Comparison of ENCODE assay signal across 1 cellular context in the genomic region with DNA sequence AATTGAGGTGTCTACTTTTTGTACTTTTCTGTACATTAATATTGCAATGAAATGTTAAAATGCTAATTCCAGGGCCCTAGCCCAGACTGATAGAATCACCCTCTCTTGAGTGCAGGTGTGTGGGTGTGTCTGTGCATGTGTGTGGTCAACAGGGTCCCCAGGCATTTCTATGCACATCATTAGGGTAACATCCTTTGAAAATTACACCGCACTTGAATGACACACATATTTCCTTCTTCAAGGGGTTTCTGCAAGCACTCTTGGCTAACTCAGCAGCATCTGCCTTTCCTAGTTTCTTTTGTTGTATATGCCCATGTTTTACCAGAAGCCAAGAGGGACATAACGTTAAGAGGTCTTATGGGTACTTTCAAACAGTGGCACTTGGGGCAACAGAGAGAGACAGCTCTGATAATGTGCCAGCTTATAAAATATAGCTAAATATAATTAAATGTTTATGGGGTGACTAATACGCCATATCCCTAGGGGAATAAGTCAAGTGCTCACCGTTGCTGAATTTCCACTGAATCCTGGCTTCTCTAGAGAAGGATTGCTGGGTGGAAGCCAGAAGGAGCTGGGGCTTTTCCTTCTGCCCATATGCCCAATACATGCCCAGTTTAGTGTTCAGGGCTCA.
TF ChIP-seq lines count a peak whose summit lies in the region.

No MANE protein-coding gene starts in this region.

TF ChIP-seq in GM23338, 12 proteins besides CTCF, POLR2A, EP300 and RAD21 (continued from another document):
- TF ChIP-seq ZNF114 (CRISPR knock-in tag; IDR thresholded peaks at IDR 0.05) (no peak), NANOG (IDR thresholded peaks at IDR 0.05; ENCODE audit: borderline replicate concordance) (no peak), ZNF331 (CRISPR knock-in tag; IDR thresholded peaks at IDR 0.05; ENCODE audit: low read depth) (no peak), STAT1 (IDR thresholded peaks at IDR 0.05; ENCODE audit: unreplicated experiment) (no peak), POLR2AphosphoS5 (IDR thresholded peaks at IDR 0.05; ENCODE audit: low read depth) (no peak), EZH2 (IDR thresholded peaks at IDR 0.05; ENCODE audit: low read depth, unreplicated experiment) (no peak)
- TF ChIP-seq, protein P1, sequence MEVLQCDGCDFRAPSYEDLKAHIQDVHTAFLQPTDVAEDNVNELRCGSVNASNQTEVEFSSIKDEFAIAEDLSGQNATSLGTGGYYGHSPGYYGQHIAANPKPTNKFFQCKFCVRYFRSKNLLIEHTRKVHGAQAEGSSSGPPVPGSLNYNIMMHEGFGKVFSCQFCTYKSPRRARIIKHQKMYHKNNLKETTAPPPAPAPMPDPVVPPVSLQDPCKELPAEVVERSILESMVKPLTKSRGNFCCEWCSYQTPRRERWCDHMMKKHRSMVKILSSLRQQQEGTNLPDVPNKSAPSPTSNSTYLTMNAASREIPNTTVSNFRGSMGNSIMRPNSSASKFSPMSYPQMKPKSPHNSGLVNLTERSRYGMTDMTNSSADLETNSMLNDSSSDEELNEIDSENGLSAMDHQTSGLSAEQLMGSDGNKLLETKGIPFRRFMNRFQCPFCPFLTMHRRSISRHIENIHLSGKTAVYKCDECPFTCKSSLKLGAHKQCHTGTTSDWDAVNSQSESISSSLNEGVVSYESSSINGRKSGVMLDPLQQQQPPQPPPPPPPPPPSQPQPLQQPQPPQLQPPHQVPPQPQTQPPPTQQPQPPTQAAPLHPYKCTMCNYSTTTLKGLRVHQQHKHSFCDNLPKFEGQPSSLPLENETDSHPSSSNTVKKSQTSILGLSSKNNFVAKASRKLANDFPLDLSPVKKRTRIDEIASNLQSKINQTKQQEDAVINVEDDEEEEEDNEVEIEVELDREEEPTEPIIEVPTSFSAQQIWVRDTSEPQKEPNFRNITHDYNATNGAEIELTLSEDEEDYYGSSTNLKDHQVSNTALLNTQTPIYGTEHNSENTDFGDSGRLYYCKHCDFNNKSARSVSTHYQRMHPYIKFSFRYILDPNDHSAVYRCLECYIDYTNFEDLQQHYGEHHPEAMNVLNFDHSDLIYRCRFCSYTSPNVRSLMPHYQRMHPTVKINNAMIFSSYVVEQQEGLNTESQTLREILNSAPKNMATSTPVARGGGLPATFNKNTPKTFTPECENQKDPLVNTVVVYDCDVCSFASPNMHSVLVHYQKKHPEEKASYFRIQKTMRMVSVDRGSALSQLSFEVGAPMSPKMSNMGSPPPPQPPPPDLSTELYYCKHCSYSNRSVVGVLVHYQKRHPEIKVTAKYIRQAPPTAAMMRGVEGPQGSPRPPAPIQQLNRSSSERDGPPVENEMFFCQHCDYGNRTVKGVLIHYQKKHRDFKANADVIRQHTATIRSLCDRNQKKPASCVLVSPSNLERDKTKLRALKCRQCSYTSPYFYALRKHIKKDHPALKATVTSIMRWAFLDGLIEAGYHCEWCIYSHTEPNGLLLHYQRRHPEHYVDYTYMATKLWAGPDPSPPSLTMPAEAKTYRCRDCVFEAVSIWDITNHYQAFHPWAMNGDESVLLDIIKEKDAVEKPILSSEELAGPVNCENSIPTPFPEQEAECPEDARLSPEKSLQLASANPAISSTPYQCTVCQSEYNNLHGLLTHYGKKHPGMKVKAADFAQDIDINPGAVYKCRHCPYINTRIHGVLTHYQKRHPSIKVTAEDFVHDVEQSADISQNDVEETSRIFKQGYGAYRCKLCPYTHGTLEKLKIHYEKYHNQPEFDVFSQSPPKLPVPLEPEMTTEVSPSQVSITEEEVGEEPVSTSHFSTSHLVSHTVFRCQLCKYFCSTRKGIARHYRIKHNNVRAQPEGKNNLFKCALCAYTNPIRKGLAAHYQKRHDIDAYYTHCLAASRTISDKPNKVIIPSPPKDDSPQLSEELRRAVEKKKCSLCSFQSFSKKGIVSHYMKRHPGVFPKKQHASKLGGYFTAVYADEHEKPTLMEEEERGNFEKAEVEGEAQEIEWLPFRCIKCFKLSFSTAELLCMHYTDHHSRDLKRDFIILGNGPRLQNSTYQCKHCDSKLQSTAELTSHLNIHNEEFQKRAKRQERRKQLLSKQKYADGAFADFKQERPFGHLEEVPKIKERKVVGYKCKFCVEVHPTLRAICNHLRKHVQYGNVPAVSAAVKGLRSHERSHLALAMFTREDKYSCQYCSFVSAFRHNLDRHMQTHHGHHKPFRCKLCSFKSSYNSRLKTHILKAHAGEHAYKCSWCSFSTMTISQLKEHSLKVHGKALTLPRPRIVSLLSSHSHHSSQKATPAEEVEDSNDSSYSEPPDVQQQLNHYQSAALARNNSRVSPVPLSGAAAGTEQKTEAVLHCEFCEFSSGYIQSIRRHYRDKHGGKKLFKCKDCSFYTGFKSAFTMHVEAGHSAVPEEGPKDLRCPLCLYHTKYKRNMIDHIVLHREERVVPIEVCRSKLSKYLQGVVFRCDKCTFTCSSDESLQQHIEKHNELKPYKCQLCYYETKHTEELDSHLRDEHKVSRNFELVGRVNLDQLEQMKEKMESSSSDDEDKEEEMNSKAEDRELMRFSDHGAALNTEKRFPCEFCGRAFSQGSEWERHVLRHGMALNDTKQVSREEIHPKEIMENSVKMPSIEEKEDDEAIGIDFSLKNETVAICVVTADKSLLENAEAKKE (CRISPR knock-in tag; IDR thresholded peaks at IDR 0.05), result no peak
- TF ChIP-seq, protein P2, sequence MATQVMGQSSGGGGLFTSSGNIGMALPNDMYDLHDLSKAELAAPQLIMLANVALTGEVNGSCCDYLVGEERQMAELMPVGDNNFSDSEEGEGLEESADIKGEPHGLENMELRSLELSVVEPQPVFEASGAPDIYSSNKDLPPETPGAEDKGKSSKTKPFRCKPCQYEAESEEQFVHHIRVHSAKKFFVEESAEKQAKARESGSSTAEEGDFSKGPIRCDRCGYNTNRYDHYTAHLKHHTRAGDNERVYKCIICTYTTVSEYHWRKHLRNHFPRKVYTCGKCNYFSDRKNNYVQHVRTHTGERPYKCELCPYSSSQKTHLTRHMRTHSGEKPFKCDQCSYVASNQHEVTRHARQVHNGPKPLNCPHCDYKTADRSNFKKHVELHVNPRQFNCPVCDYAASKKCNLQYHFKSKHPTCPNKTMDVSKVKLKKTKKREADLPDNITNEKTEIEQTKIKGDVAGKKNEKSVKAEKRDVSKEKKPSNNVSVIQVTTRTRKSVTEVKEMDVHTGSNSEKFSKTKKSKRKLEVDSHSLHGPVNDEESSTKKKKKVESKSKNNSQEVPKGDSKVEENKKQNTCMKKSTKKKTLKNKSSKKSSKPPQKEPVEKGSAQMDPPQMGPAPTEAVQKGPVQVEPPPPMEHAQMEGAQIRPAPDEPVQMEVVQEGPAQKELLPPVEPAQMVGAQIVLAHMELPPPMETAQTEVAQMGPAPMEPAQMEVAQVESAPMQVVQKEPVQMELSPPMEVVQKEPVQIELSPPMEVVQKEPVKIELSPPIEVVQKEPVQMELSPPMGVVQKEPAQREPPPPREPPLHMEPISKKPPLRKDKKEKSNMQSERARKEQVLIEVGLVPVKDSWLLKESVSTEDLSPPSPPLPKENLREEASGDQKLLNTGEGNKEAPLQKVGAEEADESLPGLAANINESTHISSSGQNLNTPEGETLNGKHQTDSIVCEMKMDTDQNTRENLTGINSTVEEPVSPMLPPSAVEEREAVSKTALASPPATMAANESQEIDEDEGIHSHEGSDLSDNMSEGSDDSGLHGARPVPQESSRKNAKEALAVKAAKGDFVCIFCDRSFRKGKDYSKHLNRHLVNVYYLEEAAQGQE (IDR thresholded peaks at IDR 0.05; ENCODE audit: unreplicated experiment), result no peak
TF ChIP-seq in GM23338: peak in this region for 0.
